Comparison of ENCODE assay signal across 9 cellular contexts in the genomic region with DNA sequence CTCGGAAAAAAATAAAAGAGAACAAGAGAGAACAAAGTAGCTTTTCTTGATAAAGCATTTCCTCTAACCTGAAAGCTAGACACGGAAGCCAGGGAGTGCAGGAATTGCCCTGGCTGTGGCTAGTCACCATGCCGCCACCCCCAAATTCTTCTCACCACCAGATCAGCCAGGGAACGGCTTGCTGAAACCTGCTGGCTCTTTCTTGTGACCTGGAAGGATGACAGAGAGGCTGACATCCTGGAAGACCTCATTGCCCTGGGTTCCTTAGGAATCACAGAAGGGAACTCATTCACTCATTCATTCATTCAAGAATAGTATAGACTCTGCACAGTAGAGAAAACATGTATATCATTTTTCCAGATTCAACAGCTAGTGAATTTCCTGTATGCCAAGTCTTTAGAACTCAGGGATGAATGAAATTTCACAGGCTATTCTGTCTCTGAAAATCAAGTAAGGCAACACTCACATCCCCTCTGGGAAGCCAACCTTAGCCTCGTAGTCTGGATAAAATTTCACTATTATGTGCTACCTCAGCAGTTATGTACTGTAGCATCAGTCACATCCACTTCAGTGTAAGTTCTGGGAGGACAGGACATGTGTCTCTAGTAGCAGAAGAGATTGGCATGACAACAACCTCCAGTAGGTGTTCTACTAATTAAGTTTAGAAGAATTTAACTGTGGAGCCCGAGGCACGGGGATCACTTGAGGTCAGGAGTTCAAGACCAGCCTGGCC. TPM values are rescaled to one million over a fixed set of nuclear protein-coding genes. Genes with fewer than 3 reads are reported as not detected.
DNase-seq lines count a peak whose midpoint lies in the region; ATAC-seq and TF ChIP-seq lines count a peak whose summit lies in the region.
"Had no signal": no experiment of that assay in that cellular context is flagged by ENCODE, and none has a peak within 500 bp of the region (broad histone marks: within the 10 kb centered on the region; RNA-seq: fewer than 3 reads in every experiment).

No MANE protein-coding gene starts in this region.

- H3K27ac ChIP-seq in foreskin keratinocyte, result peak overlapping the region; percentile 72
- no peak overlapping the region for H3K27ac ChIP-seq in thyroid gland

- peak; percentile 10 for ATAC-seq in GM18861 (IDR thresholded peaks at IDR 0.05; ENCODE audit: unreplicated experiment)
- ATAC-seq in GM21825 (IDR thresholded peaks at IDR 0.05; ENCODE audit: unreplicated experiment), result peak; percentile 24
- ATAC-seq in foreskin keratinocyte, result peak; percentile 90

- H3K36me3 ChIP-seq in thyroid gland, result no peaks in the 10 kb centered on the region

- 50 to 72% methylated on average over 7 of the region's 7 CpGs for WGBS in thyroid gland, 2 donors

- H3K4me3 ChIP-seq in thyroid gland (replicated peaks in 1 of 3), result no peak overlapping the region

- DNase-seq in M059J (ENCODE audit: low read depth) (peak; percentile 22), foreskin keratinocyte (peak; percentile 67 to 80), thyroid gland (no peak), GM19240 (ENCODE audit: insufficient read length, low spot score) (no peak), amygdala (lab: John Stamatoyannopoulos, UW) (no peak)
- DNase-seq in NK-92 treated with Interleukin-12 subunit alpha and Interleukin-12 subunit beta, amount 100 ng/mL, for 24 hours (lab: John Stamatoyannopoulos, UW), result no peak

- TF ChIP-seq CTCF in foreskin keratinocyte (conservative IDR thresholded peaks at IDR 0.05) (no peak), thyroid gland (IDR thresholded peaks at IDR 0.05) (no peak)

- no peak for TF ChIP-seq POLR2A in thyroid gland (IDR thresholded peaks at IDR 0.05)

- no peaks in the 10 kb centered on the region for H3K27me3 ChIP-seq in foreskin keratinocyte
- no peaks in the 10 kb centered on the region for H3K27me3 ChIP-seq in thyroid gland

- H3K9me3 ChIP-seq in thyroid gland, result no peaks in the 10 kb centered on the region

- intact Hi-C loops in thyroid gland (cut with DNase I), result no loop called here

- H3K4me1 ChIP-seq in foreskin keratinocyte (peaks cover 22% of the 10 kb centered on the region), thyroid gland (no peaks in the 10 kb centered on the region)

RNA-seq across cellular contexts. Expression of gene HS3ST1, which starts 42.2 kb away (rescaled TPM):
- total RNA-seq in M059J (2014; rRNA removed; shearing (Covaris generic)), result not detected in 2 replicates
- total RNA-seq in foreskin keratinocyte (7.1 and 8.5 TPM in 2 replicates), thyroid gland (10 to 100 TPM in 1 of 4 donors, 1 to 10 TPM in 3; 1.9 to 16.9 (median 2.4) TPM)
- polyA plus RNA-seq in foreskin keratinocyte, result 5.1 and 5.8 TPM in 2 replicates
- total RNA-seq: fibroblast of lung had no signal

Comparison
In these comparisons a context has a peak if more than half of its experiments do, and no peak if none do; other contexts are left out.
1. ATAC-seq: peak in every context shown above with its lines; median percentile 90 in foreskin keratinocyte; 24 in GM21825; 10 in GM18861.
2. DNase-seq: peak in M059J (single experiment) and foreskin keratinocyte (2 of 2); none in thyroid gland (0 of 2), NK-92 treated with Interleukin-12 subunit alpha and Interleukin-12 subunit beta, amount 100 ng/mL, for 24 hours (single experiment), GM19240 (single experiment) and amygdala (0 of 56).